In genomic region chr5:152592416-152592815, GRCh38 we compare ENCODE assay signal across 27 cellular contexts.
DNase-seq lines count a peak whose midpoint lies in the region; ATAC-seq and TF ChIP-seq lines count a peak whose summit lies in the region.
"Had no signal": no experiment of that assay in that cellular context is flagged by ENCODE, and none has a peak within 500 bp of the region (broad histone marks: within the 10 kb centered on the region; RNA-seq: fewer than 3 reads in every experiment).

No MANE protein-coding gene starts in this region.

- H3K36me3 ChIP-seq in RWPE2 (ENCODE audit: low read depth): no peaks in the 10 kb centered on the region
- H3K36me3 ChIP-seq: adrenal gland, colonic mucosa, thoracic aorta, vagina had no signal

- ATAC-seq in RWPE2 (ENCODE audit: low read depth) (0 out of 3 replicates have a peak, but pooled peaks have one; percentile 42), HG02973 (IDR thresholded peaks at IDR 0.05; ENCODE audit: unreplicated experiment) (no peak)
- ATAC-seq: A549; activated T-cell treated with anti-CD3 and anti-CD28 coated beads, Interleukin-2, amount 50 U/mL, for 72 hours; esophagus mucosa; left lobe of liver; stimulated activated naive CD8-positive, alpha-beta T cell treated with anti-CD3 and anti-CD28 coated beads, Interleukin-15, Interleukin-2, amounts not matched to agents 100 U/mL and 50 U/mL, for 24 hours had no signal

- TF ChIP-seq CTCF in RWPE2 (IDR thresholded peaks at IDR 0.05; ENCODE audit: poor library complexity, severe bottlenecking): peak; percentile 21
- TF ChIP-seq CTCF in epithelial cell of proximal tubule (conservative IDR thresholded peaks at IDR 0.05; ENCODE audit: low read depth, low read length): peak; percentile 36

- no peaks in the 10 kb centered on the region for H3K4me1 ChIP-seq in RWPE2 (ENCODE audit: insufficient read depth, poor library complexity, severe bottlenecking)
- H3K4me1 ChIP-seq: A549, adrenal gland, colonic mucosa, vagina had no signal

- no peaks in the 10 kb centered on the region for H3K9me3 ChIP-seq in RWPE2 (ENCODE audit: severe bottlenecking)
- H3K9me3 ChIP-seq: A549, adrenal gland, colonic mucosa, vagina had no signal

- H3K27me3 ChIP-seq in RWPE2 (ENCODE audit: insufficient read depth, poor library complexity, severe bottlenecking): peaks cover 5% of the 10 kb centered on the region
- H3K27me3 ChIP-seq: adrenal gland, colonic mucosa, vagina had no signal

- DNase-seq in SIG-M5 treated with dmso at 0.1 percent for 504 hours (lab: John Stamatoyannopoulos, UW; ENCODE audit: unreplicated experiment): peak; percentile 22
- DNase-seq in SIG-M5 (lab: John Stamatoyannopoulos, UW): no peak
- DNase-seq in RWPE2 (ENCODE audit: low spot score): no peak
- DNase-seq in epithelial cell of proximal tubule (ENCODE audit: low read depth): no peak
- no peak for DNase-seq in substantia nigra (lab: John Stamatoyannopoulos, UW)
- DNase-seq in NK-92 (lab: John Stamatoyannopoulos, UW; ENCODE audit: unreplicated experiment): no peak
- DNase-seq in kidney tubule cell (ENCODE audit: low spot score): no peak
- DNase-seq: activated B cell treated with CpG ODN at 0.5 μM for 24 hours; activated CD4-positive, alpha-beta T cell treated with anti-CD3 and anti-CD28 coated beads, Interleukin-2, amount 50 U/mL, for 4 hours; activated naive CD4-positive, alpha-beta T cell treated with anti-CD3 and anti-CD28 coated beads for 36 hours; activated T-cell treated with anti-CD3 and anti-CD28 coated beads, Interleukin-2, amount 50 U/mL, for 72 hours; adrenal gland; CD4-positive, alpha-beta memory T cell; colonic mucosa; effector memory CD4-positive, alpha-beta T cell; foreskin fibroblast; NCI-H1092 treated with DMSO at 0.1 percent for 48 hours; NCI-H187 treated with DMSO at 0.1 percent for 48 hours; NCI-H748 treated with DMSO at 0.1 percent for 48 hours; Right ventricle myocardium superior; stimulated activated naive CD8-positive, alpha-beta T cell treated with anti-CD3 and anti-CD28 coated beads, Interleukin-15, Interleukin-2, amounts not matched to agents 100 U/mL and 50 U/mL, for 24 hours had no signal

- H3K4me3 ChIP-seq in RWPE2 (ENCODE audit: severe bottlenecking) (no peak overlapping the region), epithelial cell of proximal tubule (ENCODE audit: low read depth, low read length) (no peak overlapping the region)
- H3K4me3 ChIP-seq: A549, adrenal gland, colonic mucosa, thoracic aorta, vagina had no signal

- H3K27ac ChIP-seq in RWPE2 (ENCODE audit: poor library complexity, severe bottlenecking) (no peak overlapping the region), substantia nigra (ENCODE audit: low read depth, low read length, poor library complexity, severe bottlenecking) (no peak overlapping the region)
- H3K27ac ChIP-seq: A549, adrenal gland, colonic mucosa, thoracic aorta, vagina had no signal
